17 cellular contexts compared by ENCODE assay signal in genomic region chr2:175131252-175131651, GRCh38. TPM values are rescaled to one million over a fixed set of nuclear protein-coding genes. Genes with fewer than 3 reads are reported as not detected.
DNase-seq lines count a peak whose midpoint lies in the region; ATAC-seq and TF ChIP-seq lines count a peak whose summit lies in the region.
"Had no signal": no experiment of that assay in that cellular context is flagged by ENCODE, and none has a peak within 500 bp of the region (broad histone marks: within the 10 kb centered on the region; RNA-seq: fewer than 3 reads in every experiment).

No MANE protein-coding gene starts in this region.

- H3K4me1 ChIP-seq in KMS-11 (ENCODE audit: low read depth, poor library complexity, severe bottlenecking) (peaks cover 65% of the 10 kb centered on the region), heart right ventricle (peaks cover 0 to 23% (median 9%) of the 10 kb centered on the region in 9 donors), mesenchymal stem cell (ENCODE audit: control insufficient read depth, insufficient read depth, low read depth, low read length) (no peaks in the 10 kb centered on the region)

- TF ChIP-seq CTCF in KMS-11 (conservative IDR thresholded peaks at IDR 0.05; ENCODE audit: low read depth, low read length) (no peak), heart right ventricle (IDR thresholded peaks at IDR 0.05) (no peak)

- H4K8ac ChIP-seq in mesenchymal stem cell (ENCODE audit: low read length) = no peak overlapping the region

- no peak overlapping the region for H2BK5ac ChIP-seq in mesenchymal stem cell (ENCODE audit: low read depth, low read length, poor library complexity, severe bottlenecking)

- H3K36me3 ChIP-seq in KMS-11 (ENCODE audit: insufficient read depth) = 0 out of 2 replicates have a peak, but pooled peaks cover 4% of the 10 kb centered on the region
- H3K36me3 ChIP-seq in heart right ventricle = peaks cover 0 to 83% (median 3%) of the 10 kb centered on the region in 9 donors
- peaks cover 3 to 88% of the 10 kb centered on the region in 2 experiments for H3K36me3 ChIP-seq in mesenchymal stem cell (ENCODE audit: control insufficient read depth in 1 of 2, insufficient read depth in 2 of 2, low read depth in 1 of 2, low read length in 2 of 2)

- peaks cover 49% of the 10 kb centered on the region for H3K79me2 ChIP-seq in KMS-11 (ENCODE audit: insufficient read depth, low read depth)

- H3K14ac ChIP-seq in mesenchymal stem cell (ENCODE audit: low read length in 2 of 2) = no peak overlapping the region

- H3K4ac ChIP-seq in mesenchymal stem cell (ENCODE audit: low read depth in 1 of 2, low read length in 2 of 2) = no peak overlapping the region

- peak; percentile 84 for ATAC-seq in Right ventricle myocardium superior (ENCODE audit: poor library complexity)
- peak in 7 of 8 donors; percentile 50 to 92 (median 80) for ATAC-seq in heart right ventricle
- no peak for ATAC-seq in GM21360 (IDR thresholded peaks at IDR 0.05; ENCODE audit: unreplicated experiment)
- ATAC-seq: K562 had no signal

- H4K91ac ChIP-seq in mesenchymal stem cell (ENCODE audit: low read length) = no peak overlapping the region

- intact Hi-C loops in Right ventricle myocardium superior (cut with DNase I) = no loop called here
- intact Hi-C loops in cardiac septum (cut with DNase I) = no loop called here
- intact Hi-C loops in heart right ventricle (cut with DNase I) = loop anchor here in 1 of 10 donors (5.0 kb wide), 1 partner anchor 36 kb away; the partner anchor contains the start of gene ATF2

- H3K9me3 ChIP-seq in heart right ventricle (no peaks in the 10 kb centered on the region), mesenchymal stem cell (ENCODE audit: control insufficient read depth, low read length) (no peaks in the 10 kb centered on the region)
- H3K9me3 ChIP-seq: BLaER1 had no signal

- no peak overlapping the region for H2BK15ac ChIP-seq in mesenchymal stem cell (ENCODE audit: low read depth, poor library complexity, severe bottlenecking)

- H3K4me3 ChIP-seq in KMS-11 (IDR thresholded peaks at IDR 0.05; ENCODE audit: insufficient read depth, low read depth, low read length) (no peak overlapping the region), heart right ventricle (no peak overlapping the region), mesenchymal stem cell (ENCODE audit: insufficient read depth in 1 of 2, low read depth in 1 of 2, low read length in 2 of 2) (no peak overlapping the region)
- H3K4me3 ChIP-seq: BLaER1, K562 had no signal

- H3K27me3 ChIP-seq in KMS-11 (ENCODE audit: insufficient read depth, low read depth) (no peaks in the 10 kb centered on the region), heart right ventricle (no peaks in the 10 kb centered on the region), mesenchymal stem cell (ENCODE audit: control insufficient read depth in 1 of 2, insufficient read depth in 1 of 2, low read length in 2 of 2) (no peaks in the 10 kb centered on the region)
- H3K27me3 ChIP-seq: BLaER1 had no signal

- peak overlapping the region; percentile 98 for H3K4me2 ChIP-seq in KMS-11
- no peak overlapping the region for H3K4me2 ChIP-seq in mesenchymal stem cell (ENCODE audit: low read length, poor library complexity, severe bottlenecking)
- H3K4me2 ChIP-seq: BLaER1 had no signal

- no peak overlapping the region for H3K18ac ChIP-seq in mesenchymal stem cell (ENCODE audit: low read depth in 1 of 2, low read length in 2 of 2)

- no peak overlapping the region for H2BK12ac ChIP-seq in mesenchymal stem cell (ENCODE audit: low read length in 2 of 2)

- DNase-seq in Right ventricle myocardium superior (no peak), cardiac septum (ENCODE audit: low spot score) (no peak), heart right ventricle (peak in 1 of 2 donors; percentile 9), mesenchymal stem cell (peak; percentile 10), kidney tubule cell (ENCODE audit: low spot score) (no peak), NCI-H524 treated with DMSO at 0.1 percent for 48 hours (lab: John Stamatoyannopoulos, UW) (no peak)
- DNase-seq: 8988T; CD4-positive, alpha-beta memory T cell; DMS153; DMS79 treated with DMSO at 0.1 percent for 48 hours; GF-D8; HCEC 1CT; IMR-90 had no signal

- H3K23ac ChIP-seq in mesenchymal stem cell (ENCODE audit: low read length in 2 of 2) = no peak overlapping the region

- no peaks in the 10 kb centered on the region for H4K20me1 ChIP-seq in KMS-11 (ENCODE audit: insufficient read depth)

- H3K79me1 ChIP-seq in mesenchymal stem cell (replicated peaks; ENCODE audit: low read length, poor library complexity, severe bottlenecking) = peaks cover 10% of the 10 kb centered on the region

- H2AK5ac ChIP-seq in mesenchymal stem cell (ENCODE audit: low read length, severe bottlenecking) = no peak overlapping the region

- H3K27ac ChIP-seq in KMS-11 = peak overlapping the region; percentile 49
- H3K27ac ChIP-seq in heart right ventricle = peak overlapping the region in 5 of 10 donors; percentile 11 to 64 (median 49)
- H3K27ac ChIP-seq in mesenchymal stem cell (ENCODE audit: low read length, poor library complexity, severe bottlenecking) = no peak overlapping the region
- H3K27ac ChIP-seq: BLaER1 had no signal

- 41 to 50% methylated on average over 2 of the region's 2 CpGs for WGBS in heart right ventricle, 2 donors
- 44% methylated on average over 1 of the region's 2 CpGs for WGBS in mesenchymal stem cell

- H3K9ac ChIP-seq in KMS-11 (no peak overlapping the region; the same call in 1 of the 2 replicates), mesenchymal stem cell (ENCODE audit: low read length) (no peak overlapping the region)
- H3K9ac ChIP-seq: BLaER1 had no signal

- no peak overlapping the region for H2AFZ ChIP-seq in KMS-11 (ENCODE audit: low read depth)
- H2AFZ ChIP-seq in mesenchymal stem cell (ENCODE audit: low read depth, low read length) = no peak overlapping the region

- no peak overlapping the region for H2BK120ac ChIP-seq in mesenchymal stem cell (ENCODE audit: low read depth, low read length)

RNA-seq across cellular contexts. Expression of gene ATF2, which starts 36.8 kb away (rescaled TPM):
- total RNA-seq in Right ventricle myocardium superior (21.8 TPM), cardiac septum (27.4 TPM), heart right ventricle (10 to 100 TPM; 23.3 to 39.8 (median 29.9) TPM)
- 10 to 100 TPM in 1 of 2 donors, 1 to 10 TPM in 1; 7.8 to 26.3 TPM for polyA plus RNA-seq in heart right ventricle
- polyA plus RNA-seq in mesenchymal stem cell (2013, experiment 1 of 2) = 47.5 TPM
- 49.2 TPM for polyA plus RNA-seq in mesenchymal stem cell (2013, experiment 2 of 2)

RNA-seq across cellular contexts. Expression of gene ATP5MC3, which starts 50.3 kb away (rescaled TPM):
- 1,284 TPM for total RNA-seq in Right ventricle myocardium superior
- total RNA-seq in cardiac septum = 814 TPM
- total RNA-seq in heart right ventricle = 1,000 to 10,000 TPM in 9 of 10 donors, 100 to 1,000 TPM in 1; 813 to 1,522 (median 1,119) TPM
- polyA plus RNA-seq in heart right ventricle = 1,000 to 10,000 TPM in 1 of 2 donors, 100 to 1,000 TPM in 1; 357 to 1,442 TPM
- 316 TPM for polyA plus RNA-seq in mesenchymal stem cell (2013, experiment 1 of 2)
- 331 TPM for polyA plus RNA-seq in mesenchymal stem cell (2013, experiment 2 of 2)
